ENCODE assay signal across 21 cellular contexts in genomic region chr2:61151434-61151833, GRCh38. TPM values are rescaled to one million over a fixed set of nuclear protein-coding genes. Genes with fewer than 3 reads are reported as not detected.
DNase-seq lines count a peak whose midpoint lies in the region; ATAC-seq, FAIRE-seq and TF ChIP-seq lines count a peak whose summit lies in the region.
"Had no signal": no experiment of that assay in that cellular context is flagged by ENCODE, and none has a peak within 500 bp of the region (broad histone marks: within the 10 kb centered on the region; RNA-seq: fewer than 3 reads in every experiment).

No MANE protein-coding gene starts in this region.

- H3K27me3 Mint-ChIP-seq in activated T-helper 2 cell treated with anti-CD3 and anti-CD28 coated beads, Interferon-gamma antibody, Interleukin-2, Interleukin-4, amounts not matched to agents 10 μg/mL and 5 μg/mL and 100 μg/mL, durations not matched to agents 14 hours and 24 hours and 36 hours (ENCODE audit: low read depth) = no peaks in the 10 kb centered on the region
- H3K27me3 Mint-ChIP-seq in mesothelial cell of epicardium (ENCODE audit: low read depth) = no peaks in the 10 kb centered on the region
- H3K27me3 Mint-ChIP-seq in activated naive CD8-positive, alpha-beta T cell treated with anti-CD3 and anti-CD28 coated beads for 36 hours = no peaks in the 10 kb centered on the region
- H3K27me3 Mint-ChIP-seq: activated CD4-positive, alpha-beta T cell treated with anti-CD3 and anti-CD28 coated beads, Interleukin-2, amount 10 ng/mL, durations not matched to agents 7 days and 5 days; naive thymus-derived CD4-positive, alpha-beta T cell had no signal

- BruUV-seq in K562 (replicated peaks; lab: Mats Ljungman, UMichigan) = no TSS peak

- DNase-seq in CD1c-positive myeloid dendritic cell (ENCODE audit: extremely low spot score) (peak; percentile 39), LHCN-M2 (ENCODE audit: low read depth) (peak; percentile 64), K562 (ENCODE audit: extremely low read depth in 1 of 4, low spot score in 3 of 4) (peak in 1 of 4 experiments; percentile 20), iris pigment epithelial cell (ENCODE audit: low read depth) (peak; percentile 75), WERI-Rb-1 (no peak), mesothelial cell of epicardium (ENCODE audit: low spot score in 2 of 2, unreplicated experiment in 2 of 2) (no peak)
- DNase-seq in activated T-helper 2 cell treated with anti-CD3 and anti-CD28 coated beads, Interferon-gamma antibody, Interleukin-2, Interleukin-4, amounts not matched to agents 10 μg/mL and 5 μg/mL and 100 μg/mL, durations not matched to agents 14 hours and 24 hours and 36 hours (ENCODE audit: low spot score) = no peak
- no peak for DNase-seq in activated naive CD8-positive, alpha-beta T cell treated with anti-CD3 and anti-CD28 coated beads for 36 hours
- DNase-seq: activated CD4-positive, alpha-beta T cell treated with anti-CD3 and anti-CD28 coated beads, Interleukin-2, amount 10 ng/mL, durations not matched to agents 7 days and 5 days; Caco-2; hypothalamus; KG1; naive thymus-derived CD4-positive, alpha-beta T cell; NCI-H146; NCI-H345; retina; T1000 had no signal

- TF ChIP-seq RAD21 in K562 (CRISPR knock-in tag; conservative IDR thresholded peaks at IDR 0.05 in 1 of 2, IDR thresholded peaks at IDR 0.05 in 1 of 2) = no peak

- in situ Hi-C loops in K562 (cut with MboI) = no loop called here

- H3K27me3 ChIP-seq in K562 (ENCODE audit: control insufficient read depth in 2 of 2, insufficient read depth in 2 of 2, low read length in 2 of 2) (no peaks in the 10 kb centered on the region), WERI-Rb-1 (ENCODE audit: insufficient read depth, low read depth, severe bottlenecking) (no peaks in the 10 kb centered on the region)

- POLR2A ChIA-PET in K562 (lab: Yijun Ruan, JAX) = interaction anchor here (1.2 to 1.3 kb wide), 2 partner anchors 11 to 27 kb away, joined by 3 read pairs; partner anchors contain the start of gene C2orf74

- TF ChIP-seq EP300 in K562 (IDR thresholded peaks at IDR 0.05; ENCODE audit: low read length) = no peak

- H3K79me2 ChIP-seq in K562 (ENCODE audit: control insufficient read depth, insufficient read depth, low read length) = no peaks in the 10 kb centered on the region

- ATAC-seq in K562 = peak; percentile 56; the same call in 2 of the 3 replicates
- ATAC-seq: activated naive CD4-positive, alpha-beta T cell treated with anti-CD3 and anti-CD28 coated beads, Interleukin-2, amount 50 U/mL, for 72 hours; naive thymus-derived CD4-positive, alpha-beta T cell had no signal

- H3K27ac ChIP-seq in K562 (ENCODE audit: extremely low read depth, low read depth, low read length) (no peak overlapping the region), WERI-Rb-1 (no peak overlapping the region)
- H3K27ac ChIP-seq: HL-60 had no signal

- 83% methylated on average over 1 of the region's 1 CpG for WGBS in K562 (ENCODE audit: insufficient coverage, low coverage, missing lambda C conversion rate)

- no peak overlapping the region for H3K4me3 ChIP-seq in K562
- H3K4me3 ChIP-seq in WERI-Rb-1 (ENCODE audit: low read depth, low read length) = no peak overlapping the region

- TF ChIP-seq POLR2A in K562 (conservative IDR thresholded peaks at IDR 0.05) = no peak

- H3K9me1 ChIP-seq in K562 (ENCODE audit: control insufficient read depth, insufficient read depth, low read length) = no peaks in the 10 kb centered on the region

- FAIRE-seq in K562 (lab: Jason Lieb, UNC) = no peak
- FAIRE-seq: endothelial cell of umbilical vein, GM19239 had no signal

- H3K27ac Mint-ChIP-seq in activated T-helper 2 cell treated with anti-CD3 and anti-CD28 coated beads, Interferon-gamma antibody, Interleukin-2, Interleukin-4, amounts not matched to agents 10 μg/mL and 5 μg/mL and 100 μg/mL, durations not matched to agents 14 hours and 24 hours and 36 hours = no peak overlapping the region
- no peak overlapping the region for H3K27ac Mint-ChIP-seq in mesothelial cell of epicardium
- H3K27ac Mint-ChIP-seq in activated naive CD8-positive, alpha-beta T cell treated with anti-CD3 and anti-CD28 coated beads for 36 hours = no peak overlapping the region
- H3K27ac Mint-ChIP-seq: activated CD4-positive, alpha-beta T cell treated with anti-CD3 and anti-CD28 coated beads, Interleukin-2, amount 10 ng/mL, durations not matched to agents 7 days and 5 days; activated naive CD4-positive, alpha-beta T cell treated with anti-CD3 and anti-CD28 coated beads, Interleukin-2, amount 50 U/mL, for 72 hours; naive thymus-derived CD4-positive, alpha-beta T cell had no signal

- TF ChIP-seq CTCF in K562 (IDR thresholded peaks at IDR 0.05 in 2 of 3, conservative IDR thresholded peaks at IDR 0.05 in 1 of 3; ENCODE audit: insufficient read depth in 2 of 3, low read depth in 1 of 3, low read length in 3 of 3) (no peak), WERI-Rb-1 (IDR thresholded peaks at IDR 0.05; ENCODE audit: low read depth, low read length) (no peak), mesothelial cell of epicardium (IDR thresholded peaks at IDR 0.05; ENCODE audit: unreplicated experiment) (no peak)

- CTCF ChIA-PET in K562 (lab: Yijun Ruan, JAX; ENCODE audit: low intra/inter-chr PET ratio) = no interaction called here

- H3K4me3 Mint-ChIP-seq in activated T-helper 2 cell treated with anti-CD3 and anti-CD28 coated beads, Interferon-gamma antibody, Interleukin-2, Interleukin-4, amounts not matched to agents 10 μg/mL and 5 μg/mL and 100 μg/mL, durations not matched to agents 14 hours and 24 hours and 36 hours (ENCODE audit: low read depth) = no peak overlapping the region
- H3K4me3 Mint-ChIP-seq in mesothelial cell of epicardium = no peak overlapping the region
- H3K4me3 Mint-ChIP-seq in activated naive CD8-positive, alpha-beta T cell treated with anti-CD3 and anti-CD28 coated beads for 36 hours = no peak overlapping the region
- H3K4me3 Mint-ChIP-seq: activated CD4-positive, alpha-beta T cell treated with anti-CD3 and anti-CD28 coated beads, Interleukin-2, amount 10 ng/mL, durations not matched to agents 7 days and 5 days; naive thymus-derived CD4-positive, alpha-beta T cell had no signal

- no peaks in the 10 kb centered on the region; a peak in 1 of 5 replicates for H3K4me1 ChIP-seq in K562 (replicated peaks in 1 of 2; ENCODE audit: control insufficient read depth in 2 of 2, insufficient read depth in 2 of 2, low read length in 2 of 2)
- H3K4me1 ChIP-seq: Caco-2 had no signal

- H3K9me3 ChIP-seq in K562 (replicated peaks; ENCODE audit: control insufficient read depth, insufficient read depth, low read depth, low read length) (no peaks in the 10 kb centered on the region), WERI-Rb-1 (ENCODE audit: severe bottlenecking) (peaks cover 4% of the 10 kb centered on the region)
- H3K9me3 ChIP-seq: Caco-2 had no signal

- no peaks in the 10 kb centered on the region for H3K9me3 Mint-ChIP-seq in activated T-helper 2 cell treated with anti-CD3 and anti-CD28 coated beads, Interferon-gamma antibody, Interleukin-2, Interleukin-4, amounts not matched to agents 10 μg/mL and 5 μg/mL and 100 μg/mL, durations not matched to agents 14 hours and 24 hours and 36 hours
- peaks cover 5% of the 10 kb centered on the region for H3K9me3 Mint-ChIP-seq in mesothelial cell of epicardium
- H3K9me3 Mint-ChIP-seq in activated naive CD8-positive, alpha-beta T cell treated with anti-CD3 and anti-CD28 coated beads for 36 hours = no peaks in the 10 kb centered on the region
- H3K9me3 Mint-ChIP-seq: activated CD4-positive, alpha-beta T cell treated with anti-CD3 and anti-CD28 coated beads, Interleukin-2, amount 10 ng/mL, durations not matched to agents 7 days and 5 days; activated naive CD4-positive, alpha-beta T cell treated with anti-CD3 and anti-CD28 coated beads, Interleukin-2, amount 50 U/mL, for 72 hours had no signal

- no peak overlapping the region for H3K9ac ChIP-seq in K562 (ENCODE audit: insufficient read depth in 1 of 2, low read depth in 2 of 2, low read length in 2 of 2)

- no peak overlapping the region for H2AFZ ChIP-seq in K562 (ENCODE audit: low read depth, low read length)

- no peak overlapping the region for H3K4me2 ChIP-seq in K562 (ENCODE audit: insufficient read depth, low read length)

- H3K4me1 Mint-ChIP-seq in activated T-helper 2 cell treated with anti-CD3 and anti-CD28 coated beads, Interferon-gamma antibody, Interleukin-2, Interleukin-4, amounts not matched to agents 10 μg/mL and 5 μg/mL and 100 μg/mL, durations not matched to agents 14 hours and 24 hours and 36 hours (ENCODE audit: low read depth) = no peaks in the 10 kb centered on the region
- no peaks in the 10 kb centered on the region for H3K4me1 Mint-ChIP-seq in mesothelial cell of epicardium
- peaks cover 3% of the 10 kb centered on the region for H3K4me1 Mint-ChIP-seq in activated naive CD8-positive, alpha-beta T cell treated with anti-CD3 and anti-CD28 coated beads for 36 hours

- no peaks in the 10 kb centered on the region for H3K36me3 ChIP-seq in K562 (ENCODE audit: control insufficient read depth, insufficient read depth, low read length)
- no peaks in the 10 kb centered on the region for H3K36me3 ChIP-seq in WERI-Rb-1

- intact Hi-C loops in K562 (cut with micrococcal nuclease) = no loop called here
- intact Hi-C loops in activated T-helper 2 cell treated with anti-CD3 and anti-CD28 coated beads, Interferon-gamma antibody, Interleukin-2, Interleukin-4, amounts not matched to agents 10 μg/mL and 5 μg/mL and 100 μg/mL, durations not matched to agents 14 hours and 24 hours and 36 hours (cut with micrococcal nuclease) = no loop called here

- peaks cover 28% of the 10 kb centered on the region for H3K36me3 Mint-ChIP-seq in activated T-helper 2 cell treated with anti-CD3 and anti-CD28 coated beads, Interferon-gamma antibody, Interleukin-2, Interleukin-4, amounts not matched to agents 10 μg/mL and 5 μg/mL and 100 μg/mL, durations not matched to agents 14 hours and 24 hours and 36 hours (ENCODE audit: low read depth)
- H3K36me3 Mint-ChIP-seq in mesothelial cell of epicardium = peaks cover 25% of the 10 kb centered on the region
- peaks cover 21% of the 10 kb centered on the region for H3K36me3 Mint-ChIP-seq in activated naive CD8-positive, alpha-beta T cell treated with anti-CD3 and anti-CD28 coated beads for 36 hours

- H4K20me1 ChIP-seq in K562 (replicated peaks; ENCODE audit: control insufficient read depth, insufficient read depth, low read length) = no peaks in the 10 kb centered on the region

RNA-seq across cellular contexts. Expression of gene C2orf74, which starts 10.6 kb away (rescaled TPM):
- total RNA-seq in LHCN-M2 (2014; rRNA removed) (19.7 and 31.6 TPM in 2 replicates), K562 (2014; rRNA removed) (not detected in 2 replicates), K562 (2014; rRNA removed; fragmentation: Illumina TruSeq; extraction: Trizol) (not detected in 2 replicates), K562 (2015; rRNA removed; fragmentation: Illumina TruSeq; extraction: Trizol) (not detected in 2 replicates), K562 (2021) (not detected in 2 replicates), mesothelial cell of epicardium (6.0 to 6.6 TPM (median 6.0 TPM) in 3 replicates)
- 25.0 TPM for polyA plus RNA-seq in LHCN-M2 (2012)
- total RNA-seq in K562 (2011; cell fraction: chromatin; rRNA removed; ENCODE audit: low replicate concordance) = not detected in 2 replicates
- total RNA-seq in K562 (2011; cell fraction: nucleolus; rRNA removed) = not detected in 2 replicates
- not detected in 2 replicates for total RNA-seq in K562 (2011; cell fraction: nucleoplasm; rRNA removed)
- polyA plus RNA-seq in K562 (2011; rRNA removed) (not detected in 2 replicates), K562 (2014; fragmentation: Illumina TruSeq; extraction: Trizol) (not detected in 2 replicates), K562 (2014; fragmentation: Nextera tagmentation; extraction: Ambion mirVana) (not detected), K562 (2014; rRNA removed) (not detected in 2 replicates)
- polyA plus RNA-seq in K562 (2011; cell fraction: cytosol; rRNA removed) = not detected in 2 replicates
- not detected in 2 replicates for polyA plus RNA-seq in K562 (2011; cell fraction: nucleus; rRNA removed)
- not detected in 2 replicates for polyA plus RNA-seq in K562 (2012)
- not detected in 2 replicates for polyA minus RNA-seq in K562 (2011; rRNA and poly(A)+ RNA removed)
- not detected in 2 replicates for polyA minus RNA-seq in K562 (2011; cell fraction: cytosol; rRNA and poly(A)+ RNA removed)
- polyA minus RNA-seq in K562 (2011; cell fraction: nucleus; rRNA and poly(A)+ RNA removed) = not detected in 2 replicates
- total RNA-seq in activated T-helper 2 cell treated with anti-CD3 and anti-CD28 coated beads, Interferon-gamma antibody, Interleukin-2, Interleukin-4, amounts not matched to agents 10 μg/mL and 5 μg/mL and 100 μg/mL, durations not matched to agents 14 hours and 24 hours and 36 hours = 7.7 and 7.9 TPM in 2 replicates
- 10 to 100 TPM; 11.7 to 12.6 TPM for total RNA-seq in activated naive CD8-positive, alpha-beta T cell treated with anti-CD3 and anti-CD28 coated beads for 36 hours
- total RNA-seq: Caco-2 had no signal

Comparison
In these comparisons a context has a peak if more than half of its experiments do, and no peak if none do; other contexts are left out.
1. DNase-seq: peak in CD1c-positive myeloid dendritic cell (single experiment), LHCN-M2 (single experiment) and iris pigment epithelial cell (single experiment); none in activated T-helper 2 cell treated with anti-CD3 and anti-CD28 coated beads, Interferon-gamma antibody, Interleukin-2, Interleukin-4, amounts not matched to agents 10 μg/mL and 5 μg/mL and 100 μg/mL, durations not matched to agents 14 hours and 24 hours and 36 hours (single experiment), WERI-Rb-1 (single experiment), mesothelial cell of epicardium (0 of 2) and activated naive CD8-positive, alpha-beta T cell treated with anti-CD3 and anti-CD28 coated beads for 36 hours (single experiment).